20 cellular contexts compared by ENCODE assay signal in the genomic region with DNA sequence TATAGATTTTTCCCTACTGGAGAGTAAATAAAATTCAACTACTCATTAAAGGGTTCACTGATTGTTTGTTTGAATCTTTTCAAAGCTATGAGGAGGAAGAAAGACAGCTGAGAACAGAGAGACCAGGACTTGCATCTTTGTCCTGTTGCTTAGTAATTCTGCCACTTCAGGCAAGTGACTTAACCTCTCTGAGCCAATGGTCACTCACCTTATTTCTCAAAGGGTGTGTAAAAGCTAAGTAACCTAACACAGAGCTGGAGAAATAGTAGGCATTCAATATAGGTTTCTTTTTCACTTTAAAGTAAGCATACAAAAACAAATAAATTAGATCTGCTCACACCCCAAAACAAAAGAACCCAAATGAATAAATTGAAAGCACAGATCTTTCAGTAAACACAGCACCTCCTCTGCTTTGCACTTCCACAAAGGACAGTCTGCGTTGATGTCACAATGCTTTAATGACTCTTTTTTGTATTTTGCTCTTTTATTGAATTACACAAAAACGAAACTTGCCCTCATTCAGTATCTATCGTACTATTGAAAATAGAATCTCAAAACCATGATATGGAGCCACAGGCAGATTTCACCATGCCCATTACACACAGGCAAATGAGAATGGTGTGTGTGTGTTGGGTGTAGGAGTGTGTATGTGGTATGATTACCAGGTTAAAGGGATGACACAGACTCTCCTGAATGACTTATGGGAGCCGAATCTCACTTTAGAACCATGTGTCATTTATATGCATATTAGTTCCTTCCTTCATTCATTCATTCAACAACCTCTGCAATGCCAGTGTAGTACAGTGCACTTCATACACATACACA.
"Had no signal": no experiment of that assay in that cellular context is flagged by ENCODE, and none has a peak within 500 bp of the region (broad histone marks: within the 10 kb centered on the region; RNA-seq: fewer than 3 reads in every experiment).

No MANE protein-coding gene starts in this region.

- H3K4me3 ChIP-seq: body of pancreas, left ventricle myocardium inferior, suprapubic skin, transverse colon had no signal

- H3K36me3 Mint-ChIP-seq: immature natural killer cell, WTC11 had no signal

- H3K27ac ChIP-seq: body of pancreas, left ventricle myocardium inferior, suprapubic skin, transverse colon had no signal

- H3K36me3 ChIP-seq: suprapubic skin, transverse colon had no signal

- H3K4me3 Mint-ChIP-seq: activated CD4-positive, alpha-beta T cell treated with anti-CD3 and anti-CD28 coated beads, Interleukin-2, amount 10 ng/mL, durations not matched to agents 24 days and 14 days; activated CD8-positive, alpha-beta T cell treated with anti-CD3 and anti-CD28 coated beads, Interleukin-2, amount 10 ng/mL, durations not matched to agents 7 days and 5 days; activated naive CD4-positive, alpha-beta T cell treated with anti-CD3 and anti-CD28 coated beads for 36 hours; activated T-cell treated with anti-CD3 and anti-CD28 coated beads, Interleukin-2, amount 50 U/mL, for 24 hours; effector memory CD8-positive, alpha-beta T cell; immature natural killer cell; stimulated activated naive CD8-positive, alpha-beta T cell treated with anti-CD3 and anti-CD28 coated beads, Interleukin-15, Interleukin-2, amounts not matched to agents 100 ng/mL and 50 ng/mL, for 24 hours; T-helper 2 cell treated with Interferon-gamma antibody and Interleukin-4, amounts not matched to agents 5 μg/mL and 100 μg/mL, for 36 hours; WTC11 had no signal

- H3K27me3 ChIP-seq: body of pancreas, suprapubic skin, transverse colon had no signal

- DNase-seq: activated CD4-positive, alpha-beta T cell treated with anti-CD3 and anti-CD28 coated beads, Interleukin-2, amount 10 ng/mL, durations not matched to agents 24 days and 14 days; activated CD8-positive, alpha-beta T cell treated with anti-CD3 and anti-CD28 coated beads, Interleukin-2, amount 10 ng/mL, durations not matched to agents 7 days and 5 days; activated naive CD4-positive, alpha-beta T cell treated with anti-CD3 and anti-CD28 coated beads for 36 hours; activated T-cell treated with anti-CD3 and anti-CD28 coated beads, Interleukin-2, amount 50 U/mL, for 24 hours; body of pancreas; caudate nucleus; effector memory CD8-positive, alpha-beta T cell; foreskin fibroblast; immature natural killer cell; kidney glomerular epithelial cell; left ventricle myocardium inferior; occipital lobe; retina; stimulated activated CD8-positive, alpha-beta memory T cell treated with anti-CD3 and anti-CD28 coated beads, Interleukin-4, amount 100 ng/mL, for 48 hours; transverse colon had no signal

- H3K4me1 ChIP-seq: body of pancreas, suprapubic skin, transverse colon had no signal

- FAIRE-seq: TTC549 had no signal

- H3K4me1 Mint-ChIP-seq: activated CD4-positive, alpha-beta T cell treated with anti-CD3 and anti-CD28 coated beads, Interleukin-2, amount 10 ng/mL, durations not matched to agents 24 days and 14 days; immature natural killer cell had no signal

- ATAC-seq: activated CD8-positive, alpha-beta T cell treated with anti-CD3 and anti-CD28 coated beads, Interleukin-2, amount 10 ng/mL, durations not matched to agents 7 days and 5 days; body of pancreas; effector memory CD8-positive, alpha-beta T cell; WTC11 had no signal

- H3K27ac Mint-ChIP-seq: activated CD4-positive, alpha-beta T cell treated with anti-CD3 and anti-CD28 coated beads, Interleukin-2, amount 10 ng/mL, durations not matched to agents 24 days and 14 days; activated CD8-positive, alpha-beta T cell treated with anti-CD3 and anti-CD28 coated beads, Interleukin-2, amount 10 ng/mL, durations not matched to agents 7 days and 5 days; activated naive CD4-positive, alpha-beta T cell treated with anti-CD3 and anti-CD28 coated beads for 36 hours; activated T-cell treated with anti-CD3 and anti-CD28 coated beads, Interleukin-2, amount 50 U/mL, for 24 hours; effector memory CD8-positive, alpha-beta T cell; immature natural killer cell; stimulated activated naive CD8-positive, alpha-beta T cell treated with anti-CD3 and anti-CD28 coated beads, Interleukin-15, Interleukin-2, amounts not matched to agents 100 ng/mL and 50 ng/mL, for 24 hours; T-helper 2 cell treated with Interferon-gamma antibody and Interleukin-4, amounts not matched to agents 5 μg/mL and 100 μg/mL, for 36 hours; WTC11 had no signal

- H3K9me3 Mint-ChIP-seq: activated CD4-positive, alpha-beta T cell treated with anti-CD3 and anti-CD28 coated beads, Interleukin-2, amount 10 ng/mL, durations not matched to agents 24 days and 14 days; activated naive CD4-positive, alpha-beta T cell treated with anti-CD3 and anti-CD28 coated beads for 36 hours; activated T-cell treated with anti-CD3 and anti-CD28 coated beads, Interleukin-2, amount 50 U/mL, for 24 hours; effector memory CD8-positive, alpha-beta T cell; stimulated activated naive CD8-positive, alpha-beta T cell treated with anti-CD3 and anti-CD28 coated beads, Interleukin-15, Interleukin-2, amounts not matched to agents 100 ng/mL and 50 ng/mL, for 24 hours; T-helper 2 cell treated with Interferon-gamma antibody and Interleukin-4, amounts not matched to agents 5 μg/mL and 100 μg/mL, for 36 hours; WTC11 had no signal

- H3K9me3 ChIP-seq: body of pancreas, left ventricle myocardium inferior, suprapubic skin, transverse colon had no signal
